Comparison of ENCODE assay signal across 29 cellular contexts in genomic region chr5:20145240-20145639, GRCh38.
"Had no signal": no experiment of that assay in that cellular context is flagged by ENCODE, and none has a peak within 500 bp of the region (broad histone marks: within the 10 kb centered on the region; RNA-seq: fewer than 3 reads in every experiment).

No MANE protein-coding gene starts in this region.

- DNase-seq: activated CD4-positive, alpha-beta memory T cell treated with anti-CD3 and anti-CD28 coated beads for 36 hours; activated CD4-positive, alpha-beta T cell treated with anti-CD3 and anti-CD28 coated beads for 36 hours; activated CD4-positive, alpha-beta T cell treated with anti-CD3 and anti-CD28 coated beads, Interleukin-2, amount 10 ng/mL, durations not matched to agents 24 days and 14 days; activated CD4-positive, CD25-positive, alpha-beta regulatory T cell; activated CD4-positive, CD25-positive, alpha-beta regulatory T cell treated with anti-CD3 and anti-CD28 coated beads, Interleukin-2, amount 50 U/mL, for 72 hours; activated CD8-positive, alpha-beta memory T cell treated with anti-CD3 and anti-CD28 coated beads, Interleukin-2, amount 10 ng/mL, durations not matched to agents 7 days and 5 days; activated CD8-positive, alpha-beta memory T cell treated with anti-CD3 and anti-CD28 coated beads, Interleukin-2, amount 50 U/mL, for 4 hours; activated CD8-positive, alpha-beta T cell treated with anti-CD3 and anti-CD28 coated beads, Interleukin-2, amount 10 ng/mL, durations not matched to agents 7 days and 5 days; activated effector memory CD4-positive, alpha-beta T cell treated with anti-CD3 and anti-CD28 coated beads, Interleukin-2, amount 50 U/mL, for 16 hours; activated naive CD4-positive, alpha-beta T cell treated with anti-CD3 and anti-CD28 coated beads for 36 hours; activated naive CD8-positive, alpha-beta T cell treated with anti-CD3 and anti-CD28 coated beads for 36 hours; activated naive CD8-positive, alpha-beta T cell treated with anti-CD3 and anti-CD28 coated beads, Interleukin-2, amount 50 U/mL, for 24 hours; activated T-cell treated with anti-CD3 and anti-CD28 coated beads, Interleukin-2, amount 50 U/mL, for 1 hour; activated T-cell treated with anti-CD3 and anti-CD28 coated beads, Interleukin-2, amount 50 U/mL, for 48 hours; adrenal gland; amygdala; aorta; body of pancreas; central memory CD4-positive, alpha-beta T cell; cerebellar nuclear complex; colonic mucosa; effector CD8-positive, alpha-beta T cell; foreskin melanocyte; head of caudate nucleus; hippocampal formation; T-helper 2 cell had no signal

- H3K9me3 ChIP-seq: adrenal gland, body of pancreas, colonic mucosa, gastroesophageal sphincter had no signal

- H3K4me1 ChIP-seq: adrenal gland, body of pancreas, colonic mucosa, gastroesophageal sphincter had no signal

- ATAC-seq: activated CD4-positive, alpha-beta T cell treated with anti-CD3 and anti-CD28 coated beads for 36 hours; activated CD8-positive, alpha-beta memory T cell treated with anti-CD3 and anti-CD28 coated beads, Interleukin-2, amount 10 ng/mL, durations not matched to agents 7 days and 5 days; activated CD8-positive, alpha-beta T cell treated with anti-CD3 and anti-CD28 coated beads, Interleukin-2, amount 10 ng/mL, durations not matched to agents 7 days and 5 days; activated naive CD8-positive, alpha-beta T cell treated with anti-CD3 and anti-CD28 coated beads, Interleukin-2, amount 50 U/mL, for 24 hours; body of pancreas; esophagus mucosa; gastroesophageal sphincter had no signal

- H3K36me3 ChIP-seq: adrenal gland, cardiac muscle cell, colonic mucosa, gastroesophageal sphincter had no signal

- H3K27me3 ChIP-seq: adrenal gland, body of pancreas, cardiac muscle cell, colonic mucosa, gastroesophageal sphincter had no signal

- H3K4me3 ChIP-seq: adrenal gland, body of pancreas, cardiac muscle cell, colonic mucosa, gastroesophageal sphincter had no signal

- H3K27ac ChIP-seq: adrenal gland, body of pancreas, cardiac muscle cell, colonic mucosa, gastroesophageal sphincter had no signal
